Comparison of ENCODE assay signal across 13 cellular contexts in genomic region chr20:47664744-47665143, GRCh38.
"Had no signal": no experiment of that assay in that cellular context is flagged by ENCODE, and none has a peak within 500 bp of the region (broad histone marks: within the 10 kb centered on the region; RNA-seq: fewer than 3 reads in every experiment).

No MANE protein-coding gene starts in this region.

- H3K4me1 ChIP-seq: uterus had no signal

- H3K36me3 Mint-ChIP-seq: activated naive CD4-positive, alpha-beta T cell treated with anti-CD3 and anti-CD28 coated beads, Interleukin-2, amount 50 U/mL, for 72 hours; natural killer cell treated with Interleukin-12 subunit alpha and Interleukin-12 subunit beta and Interleukin-15 and Interleukin-18, amount 100 ng/mL, for 72 hours had no signal

- H3K4me3 Mint-ChIP-seq: activated CD8-positive, alpha-beta T cell treated with anti-CD3 and anti-CD28 coated beads for 36 hours; activated T-helper 1 cell treated with anti-CD3 and anti-CD28 coated beads, Interleukin-12 subunit alpha, Interleukin-12 subunit beta, Interleukin-2, Interleukin-4 antibody, amounts not matched to agents 30 ng/mL and 10 ng/mL and 1 ng/mL, durations not matched to agents 14 hours and 24 hours and 36 hours; immature natural killer cell; natural killer cell treated with Interleukin-12 subunit alpha and Interleukin-12 subunit beta and Interleukin-15 and Interleukin-18, amount 100 ng/mL, for 72 hours had no signal

- H3K27ac ChIP-seq: foreskin keratinocyte, stomach had no signal

- H3K27me3 Mint-ChIP-seq: activated CD8-positive, alpha-beta T cell treated with anti-CD3 and anti-CD28 coated beads for 36 hours; natural killer cell treated with Interleukin-12 subunit alpha and Interleukin-12 subunit beta and Interleukin-15 and Interleukin-18, amount 100 ng/mL, for 72 hours had no signal

- H3K9me3 ChIP-seq: stomach, uterus had no signal

- H3K9me3 Mint-ChIP-seq: activated CD8-positive, alpha-beta T cell treated with anti-CD3 and anti-CD28 coated beads for 36 hours; activated naive CD4-positive, alpha-beta T cell treated with anti-CD3 and anti-CD28 coated beads, Interleukin-2, amount 50 U/mL, for 72 hours; activated T-helper 1 cell treated with anti-CD3 and anti-CD28 coated beads, Interleukin-12 subunit alpha, Interleukin-12 subunit beta, Interleukin-2, Interleukin-4 antibody, amounts not matched to agents 30 ng/mL and 10 ng/mL and 1 ng/mL, durations not matched to agents 14 hours and 24 hours and 36 hours; immature natural killer cell; natural killer cell treated with Interleukin-12 subunit alpha and Interleukin-12 subunit beta and Interleukin-15 and Interleukin-18, amount 100 ng/mL, for 72 hours had no signal

- H3K27me3 ChIP-seq: foreskin keratinocyte, stomach, uterus had no signal

- H3K36me3 ChIP-seq: uterus had no signal

- DNase-seq: activated CD8-positive, alpha-beta memory T cell treated with anti-CD3 and anti-CD28 coated beads, Interleukin-2, amount 50 U/mL, for 4 hours; activated CD8-positive, alpha-beta T cell treated with anti-CD3 and anti-CD28 coated beads for 36 hours; immature natural killer cell; left cardiac atrium; nucleus accumbens; stimulated activated CD4-positive, alpha-beta T cell treated with anti-CD3 and anti-CD28 coated beads, Interleukin-12 subunit alpha, Interleukin-12 subunit beta, amount 100 ng/mL, for 4 hours; stomach; uterus had no signal

- H3K27ac Mint-ChIP-seq: activated CD8-positive, alpha-beta T cell treated with anti-CD3 and anti-CD28 coated beads for 36 hours; activated T-helper 1 cell treated with anti-CD3 and anti-CD28 coated beads, Interleukin-12 subunit alpha, Interleukin-12 subunit beta, Interleukin-2, Interleukin-4 antibody, amounts not matched to agents 30 ng/mL and 10 ng/mL and 1 ng/mL, durations not matched to agents 14 hours and 24 hours and 36 hours; immature natural killer cell; natural killer cell treated with Interleukin-12 subunit alpha and Interleukin-12 subunit beta and Interleukin-15 and Interleukin-18, amount 100 ng/mL, for 72 hours had no signal

- H3K4me3 ChIP-seq: lung, stomach, uterus had no signal
